In the genomic region with DNA sequence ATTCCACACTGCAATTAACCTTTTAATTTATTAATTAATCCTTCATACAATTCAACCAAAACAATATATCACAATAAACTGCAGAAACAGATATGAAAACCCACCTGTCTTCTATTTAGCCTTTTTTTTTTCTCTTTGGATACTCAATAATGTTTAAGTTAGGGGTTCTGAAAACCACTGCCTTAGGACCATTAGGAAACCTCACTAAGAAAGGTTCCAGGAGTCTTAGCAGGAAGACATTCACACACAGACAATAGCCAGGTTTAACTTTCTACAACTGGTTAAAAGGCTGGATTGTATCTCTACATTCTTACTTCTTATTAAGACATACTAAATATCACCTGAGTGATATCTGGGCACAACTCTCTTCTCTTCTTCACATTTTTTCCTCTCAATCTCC, we compare ENCODE assay signal across 1 cellular context.
TF ChIP-seq lines count a peak whose summit lies in the region.

No MANE protein-coding gene starts in this region.

TF ChIP-seq in HCT116, 20 proteins besides CTCF, POLR2A, EP300 and RAD21:
- no peak for TF ChIP-seq CEBPB (IDR thresholded peaks at IDR 0.05; ENCODE audit: low read depth)
- TF ChIP-seq SP1 (IDR thresholded peaks at IDR 0.05; ENCODE audit: low read depth): no peak
- no peak for TF ChIP-seq SIN3A (IDR thresholded peaks at IDR 0.05; ENCODE audit: low read depth)
- TF ChIP-seq EGR1 (IDR thresholded peaks at IDR 0.05; ENCODE audit: low read depth): no peak
- no peak for TF ChIP-seq FOSL1 (IDR thresholded peaks at IDR 0.05; ENCODE audit: low read depth)
- no peak for TF ChIP-seq EZH2phosphoT487 (IDR thresholded peaks at IDR 0.05; ENCODE audit: borderline replicate concordance)
- TF ChIP-seq ATF3 (IDR thresholded peaks at IDR 0.05): no peak
- TF ChIP-seq ELF1 (IDR thresholded peaks at IDR 0.05; ENCODE audit: borderline replicate concordance, low read depth): no peak
- TF ChIP-seq MAX (IDR thresholded peaks at IDR 0.05): no peak
- TF ChIP-seq POLR2AphosphoS5 (IDR thresholded peaks at IDR 0.05; ENCODE audit: low read depth, low read length): no peak
- no peak for TF ChIP-seq EZH2 (IDR thresholded peaks at IDR 0.05)
